12 cellular contexts compared by ENCODE assay signal in the genomic region with DNA sequence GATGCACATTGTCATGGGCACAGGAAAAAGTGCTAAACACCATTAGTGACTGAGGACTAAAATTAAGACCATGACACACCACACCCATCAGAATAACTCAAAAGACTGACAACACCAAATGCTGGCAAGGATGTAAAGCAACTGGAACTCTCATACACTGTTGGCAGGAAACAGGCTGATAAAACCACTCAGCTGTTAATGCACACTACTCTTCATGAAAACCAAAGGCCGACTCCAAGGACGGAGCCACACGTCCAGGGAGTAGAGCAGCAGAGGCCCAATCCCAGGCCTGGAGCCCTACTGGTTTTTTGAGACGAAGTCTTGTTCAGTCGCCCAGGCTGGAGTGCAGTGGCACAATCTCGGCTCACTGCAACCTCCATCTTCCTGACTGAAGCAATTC.
"Had no signal": no experiment of that assay in that cellular context is flagged by ENCODE, and none has a peak within 500 bp of the region (broad histone marks: within the 10 kb centered on the region; RNA-seq: fewer than 3 reads in every experiment).

No MANE protein-coding gene starts in this region.

- H3K4me3 Mint-ChIP-seq: activated CD8-positive, alpha-beta memory T cell treated with anti-CD3 and anti-CD28 coated beads, Interleukin-2, amount 10 ng/mL, durations not matched to agents 7 days and 5 days; activated naive CD8-positive, alpha-beta T cell treated with anti-CD3 and anti-CD28 coated beads, Interleukin-2, amount 50 U/mL, for 24 hours; stimulated activated naive CD8-positive, alpha-beta T cell treated with anti-CD3 and anti-CD28 coated beads, Interleukin-15, amount 100 ng/mL, for 72 hours; T-helper 17 cell had no signal

- H3K27me3 ChIP-seq: ascending aorta, sigmoid colon had no signal

- H3K4me3 ChIP-seq: ascending aorta, sigmoid colon had no signal

- DNase-seq: activated CD4-positive, CD25-positive, alpha-beta regulatory T cell; activated CD8-positive, alpha-beta memory T cell treated with anti-CD3 and anti-CD28 coated beads, Interleukin-2, amount 10 ng/mL, durations not matched to agents 7 days and 5 days; activated naive CD4-positive, alpha-beta T cell; activated naive CD8-positive, alpha-beta T cell treated with anti-CD3 and anti-CD28 coated beads, Interleukin-2, amount 50 U/mL, for 24 hours; activated T-cell treated with anti-CD3 and anti-CD28 coated beads, Interleukin-2, amount 50 U/mL, for 48 hours; naive thymus-derived CD8-positive, alpha-beta T cell; sigmoid colon; stimulated activated CD4-positive, alpha-beta T cell treated with anti-CD3 and anti-CD28 coated beads, Interleukin-4, amount 100 ng/mL, for 1 hour; stimulated activated CD8-positive, alpha-beta memory T cell treated with anti-CD3 and anti-CD28 coated beads, Interleukin-4, amount 100 ng/mL, for 48 hours; stimulated activated naive CD8-positive, alpha-beta T cell treated with anti-CD3 and anti-CD28 coated beads, Interleukin-15, amount 100 ng/mL, for 72 hours; T-helper 17 cell had no signal

- H3K27me3 Mint-ChIP-seq: activated CD8-positive, alpha-beta memory T cell treated with anti-CD3 and anti-CD28 coated beads, Interleukin-2, amount 10 ng/mL, durations not matched to agents 7 days and 5 days; activated naive CD8-positive, alpha-beta T cell treated with anti-CD3 and anti-CD28 coated beads, Interleukin-2, amount 50 U/mL, for 24 hours; naive thymus-derived CD8-positive, alpha-beta T cell; stimulated activated naive CD8-positive, alpha-beta T cell treated with anti-CD3 and anti-CD28 coated beads, Interleukin-15, amount 100 ng/mL, for 72 hours; T-helper 17 cell had no signal

- ATAC-seq: activated CD8-positive, alpha-beta memory T cell treated with anti-CD3 and anti-CD28 coated beads, Interleukin-2, amount 10 ng/mL, durations not matched to agents 7 days and 5 days; activated naive CD8-positive, alpha-beta T cell treated with anti-CD3 and anti-CD28 coated beads, Interleukin-2, amount 50 U/mL, for 24 hours; naive thymus-derived CD8-positive, alpha-beta T cell; stimulated activated naive CD8-positive, alpha-beta T cell treated with anti-CD3 and anti-CD28 coated beads, Interleukin-15, amount 100 ng/mL, for 72 hours; T-helper 17 cell had no signal

- H3K27ac ChIP-seq: ascending aorta, sigmoid colon had no signal

- H3K9me3 Mint-ChIP-seq: activated naive CD8-positive, alpha-beta T cell treated with anti-CD3 and anti-CD28 coated beads, Interleukin-2, amount 50 U/mL, for 24 hours; naive thymus-derived CD8-positive, alpha-beta T cell; stimulated activated naive CD8-positive, alpha-beta T cell treated with anti-CD3 and anti-CD28 coated beads, Interleukin-15, amount 100 ng/mL, for 72 hours had no signal

- H3K9me3 ChIP-seq: ascending aorta, sigmoid colon had no signal
